In genomic region chr18:55509631-55510372, GRCh38 we compare ENCODE assay signal across 8 cellular contexts.
DNase-seq lines count a peak whose midpoint lies in the region; ATAC-seq and TF ChIP-seq lines count a peak whose summit lies in the region.

No MANE protein-coding gene starts in this region.

- H3K4me1 Mint-ChIP-seq in memory B cell (peaks cover 22% of the 10 kb centered on the region), Calu3 (ENCODE audit: low read depth, unreplicated experiment) (no peaks in the 10 kb centered on the region)

- H3K27ac Mint-ChIP-seq in memory B cell (peak overlapping the region; percentile 97), Calu3 (ENCODE audit: unreplicated experiment) (no peak overlapping the region)

- in situ Hi-C loops in astrocyte of the spinal cord (cut with HindIII; ENCODE audit: low sequenced_read_pairs) = no loop called here

- ATAC-seq in GM19397 (IDR thresholded peaks at IDR 0.05; ENCODE audit: unreplicated experiment) = peak; percentile 78
- ATAC-seq in HG03439 (IDR thresholded peaks at IDR 0.05; ENCODE audit: unreplicated experiment) = peak; percentile 84
- peak; percentile 15 for ATAC-seq in memory B cell (ENCODE audit: low read depth)

- H3K36me3 Mint-ChIP-seq in memory B cell = no peaks in the 10 kb centered on the region
- no peaks in the 10 kb centered on the region for H3K36me3 Mint-ChIP-seq in Calu3 (ENCODE audit: insufficient read depth, unreplicated experiment)

- H3K4me3 ChIP-seq in astrocyte of the spinal cord (ENCODE audit: low read depth, low read length) = peak overlapping the region; percentile 12

- H3K27me3 Mint-ChIP-seq in memory B cell (no peaks in the 10 kb centered on the region), Calu3 (ENCODE audit: unreplicated experiment) (no peaks in the 10 kb centered on the region)

- H3K4me3 Mint-ChIP-seq in memory B cell (peak overlapping the region; percentile 74), Calu3 (ENCODE audit: low read depth, unreplicated experiment) (no peak overlapping the region)

- intact Hi-C loops in Calu3 (cut with micrococcal nuclease; ENCODE audit: unreplicated experiment) = no loop called here

- TF ChIP-seq CTCF in astrocyte of the spinal cord (IDR thresholded peaks at IDR 0.05; ENCODE audit: low read depth, low read length) (no peak), Calu3 (IDR thresholded peaks at IDR 0.05; ENCODE audit: unreplicated experiment) (no peak)

- CTCF ChIA-PET in Calu3 (lab: Charles Lee) = no interaction called here

- no TSS peak for BruUV-seq in Calu3 (replicated peaks; lab: Mats Ljungman, UMichigan)

- DNase-seq in AG08396 (ENCODE audit: low spot score) (peak; percentile 46), astrocyte of the spinal cord (ENCODE audit: low read depth, low spot score) (peak; percentile 92), memory B cell (ENCODE audit: low spot score in 2 of 2) (no peak), Calu3 (no peak), NCI-H82 treated with DMSO at 0.1 percent for 48 hours (lab: John Stamatoyannopoulos, UW; ENCODE audit: unreplicated experiment) (no peak)
- DNase-seq in activated naive CD4-positive, alpha-beta T cell (lab: John Stamatoyannopoulos, UW) = no peak

- H3K9me3 Mint-ChIP-seq in memory B cell (no peaks in the 10 kb centered on the region), Calu3 (ENCODE audit: low read depth, unreplicated experiment) (no peaks in the 10 kb centered on the region)

Comparison
In these comparisons a context has a peak if more than half of its experiments do, and no peak if none do; other contexts are left out.
1. DNase-seq: peak in AG08396 (single experiment) and astrocyte of the spinal cord (single experiment); none in memory B cell (0 of 2), Calu3 (single experiment), NCI-H82 treated with DMSO at 0.1 percent for 48 hours (single experiment) and activated naive CD4-positive, alpha-beta T cell (0 of 4).
2. ATAC-seq: peak in every context shown above with its lines; median percentile 84 in HG03439; 78 in GM19397; 15 in memory B cell.